Comparison of ENCODE assay signal across 1 cellular context in the genomic region with DNA sequence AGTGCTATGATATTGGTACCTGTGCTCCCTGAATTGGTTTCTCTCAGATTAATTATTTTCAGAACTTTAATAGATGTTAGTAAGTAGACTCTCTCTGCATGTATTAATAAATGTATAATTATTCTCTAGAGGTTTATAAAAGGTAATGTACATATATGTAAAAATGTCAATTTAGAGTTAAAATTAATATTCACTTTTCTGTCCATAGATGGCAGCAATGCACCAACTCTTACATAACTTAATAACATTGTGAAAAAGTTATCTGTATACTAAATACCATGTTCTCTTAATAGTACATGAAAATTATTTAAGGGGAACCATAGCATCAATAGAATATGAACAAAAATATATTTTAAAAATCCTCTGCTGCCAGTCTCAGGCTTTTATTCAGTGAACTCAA.
TF ChIP-seq lines count a peak whose summit lies in the region.

No MANE protein-coding gene starts in this region.

TF ChIP-seq in HCT116, 20 proteins besides CTCF, POLR2A, EP300 and RAD21 (continued from another document):
- TF ChIP-seq FOSL1 (IDR thresholded peaks at IDR 0.05; ENCODE audit: low read depth) (no peak), JUND (IDR thresholded peaks at IDR 0.05) (no peak)
TF ChIP-seq in HCT116: peak in this region for 0.
